17 cellular contexts compared by ENCODE assay signal in genomic region chr14:64970041-64970440, GRCh38. TPM values are rescaled to one million over a fixed set of nuclear protein-coding genes. Genes with fewer than 3 reads are reported as not detected.
A peak's percentile ranks its signal among the peaks of the same experiment; 100 is the strongest.
DNase-seq lines count a peak whose midpoint lies in the region; ATAC-seq and TF ChIP-seq lines count a peak whose summit lies in the region.
"Had no signal": no experiment of that assay in that cellular context is flagged by ENCODE, and none has a peak within 500 bp of the region (broad histone marks: within the 10 kb centered on the region; RNA-seq: fewer than 3 reads in every experiment).

No MANE protein-coding gene starts in this region.

- H3K4me3 ChIP-seq in mucosa of rectum (ENCODE audit: low read length in 2 of 2) = peak overlapping the region in 1 of 2 donors; percentile 71
- no peak overlapping the region for H3K4me3 ChIP-seq in transverse colon
- H3K4me3 ChIP-seq in WERI-Rb-1 (ENCODE audit: low read depth, low read length) = no peak overlapping the region
- H3K4me3 ChIP-seq: MG63, tibial nerve had no signal

- no peaks in the 10 kb centered on the region for H3K27me3 Mint-ChIP-seq in activated naive CD8-positive, alpha-beta T cell
- no peaks in the 10 kb centered on the region for H3K27me3 Mint-ChIP-seq in activated naive CD8-positive, alpha-beta T cell treated with anti-CD3 and anti-CD28 coated beads for 36 hours

- peak overlapping the region; percentile 62 for H3K4me3 Mint-ChIP-seq in activated naive CD8-positive, alpha-beta T cell
- no peak overlapping the region for H3K4me3 Mint-ChIP-seq in activated naive CD8-positive, alpha-beta T cell treated with anti-CD3 and anti-CD28 coated beads for 36 hours

- TF ChIP-seq EP300 in transverse colon (IDR thresholded peaks at IDR 0.05; ENCODE audit: low read depth) = no peak

- intact Hi-C loops in transverse colon (cut with DNase I; ENCODE audit: low total_unique reads) = no loop called here

- peak overlapping the region; percentile 50 to 61 for H3K27ac ChIP-seq in mucosa of rectum (ENCODE audit: low read depth in 2 of 2, low read length in 2 of 2)
- H3K27ac ChIP-seq in transverse colon = peak overlapping the region; percentile 51 to 83 (median 68)
- no peak overlapping the region for H3K27ac ChIP-seq in WERI-Rb-1
- H3K27ac ChIP-seq: tibial nerve had no signal

- TF ChIP-seq CTCF in transverse colon (IDR thresholded peaks at IDR 0.05) (no peak), WERI-Rb-1 (IDR thresholded peaks at IDR 0.05; ENCODE audit: low read depth, low read length) (no peak)

- ATAC-seq in HG02642 (IDR thresholded peaks at IDR 0.05; ENCODE audit: poor library complexity, unreplicated experiment) = no peak

- WGBS in transverse colon (ENCODE audit: low coverage in 1 of 2), 2 donors = 31 to 54% methylated on average over 3 of the region's 3 CpGs

- H3K9me3 ChIP-seq in mucosa of rectum (ENCODE audit: control insufficient read depth in 2 of 2, low read length in 2 of 2) (no peaks in the 10 kb centered on the region), transverse colon (no peaks in the 10 kb centered on the region), WERI-Rb-1 (ENCODE audit: severe bottlenecking) (no peaks in the 10 kb centered on the region)
- H3K9me3 ChIP-seq: MG63, tibial nerve had no signal

- peak; percentile 44 for TF ChIP-seq POLR2A in transverse colon (IDR thresholded peaks at IDR 0.05)

- H3K36me3 Mint-ChIP-seq in activated naive CD8-positive, alpha-beta T cell = peaks cover 2% of the 10 kb centered on the region
- no peaks in the 10 kb centered on the region for H3K36me3 Mint-ChIP-seq in activated naive CD8-positive, alpha-beta T cell treated with anti-CD3 and anti-CD28 coated beads for 36 hours

- peak overlapping the region in 1 of 2 donors; percentile 21 for H3K9ac ChIP-seq in mucosa of rectum (ENCODE audit: low read depth in 1 of 2, low read length in 2 of 2)

- H3K36me3 ChIP-seq in mucosa of rectum (ENCODE audit: control insufficient read depth in 2 of 2, insufficient read depth in 2 of 2, low read length in 2 of 2) = no peaks in the 10 kb centered on the region
- H3K36me3 ChIP-seq in transverse colon = no peaks in the 10 kb centered on the region
- H3K36me3 ChIP-seq in WERI-Rb-1 = no peaks in the 10 kb centered on the region
- H3K36me3 ChIP-seq: MG63 had no signal

- peak overlapping the region; percentile 8 for H3K27ac Mint-ChIP-seq in activated naive CD8-positive, alpha-beta T cell
- H3K27ac Mint-ChIP-seq in activated naive CD8-positive, alpha-beta T cell treated with anti-CD3 and anti-CD28 coated beads for 36 hours = no peak overlapping the region

- H3K27me3 ChIP-seq in mucosa of rectum (ENCODE audit: control insufficient read depth in 2 of 2, insufficient read depth in 2 of 2, low read length in 2 of 2) (peaks cover 0 to 3% of the 10 kb centered on the region in 2 donors), transverse colon (no peaks in the 10 kb centered on the region), WERI-Rb-1 (ENCODE audit: insufficient read depth, low read depth, severe bottlenecking) (no peaks in the 10 kb centered on the region)
- H3K27me3 ChIP-seq: MG63 had no signal

- no peaks in the 10 kb centered on the region for H3K9me3 Mint-ChIP-seq in activated naive CD8-positive, alpha-beta T cell (ENCODE audit: low read depth)
- no peaks in the 10 kb centered on the region for H3K9me3 Mint-ChIP-seq in activated naive CD8-positive, alpha-beta T cell treated with anti-CD3 and anti-CD28 coated beads for 36 hours

- H3K4me1 Mint-ChIP-seq in activated naive CD8-positive, alpha-beta T cell (ENCODE audit: low read depth) = peaks cover 8% of the 10 kb centered on the region
- peaks cover 10% of the 10 kb centered on the region for H3K4me1 Mint-ChIP-seq in activated naive CD8-positive, alpha-beta T cell treated with anti-CD3 and anti-CD28 coated beads for 36 hours

- in situ Hi-C loops in transverse colon (cut with MboI; ENCODE audit: low pct_ligation_motif_present in 1 of 4, low pct_unique_long_range_greater_than_20kb in 1 of 4, low sequenced_read_pairs in 3 of 4) = no loop called here

- DNase-seq in activated naive CD8-positive, alpha-beta T cell treated with anti-CD3 and anti-CD28 coated beads for 36 hours = no peak
- peak; percentile 34 for DNase-seq in UCSD-AML1 (lab: John Stamatoyannopoulos, UW; ENCODE audit: unreplicated experiment)
- DNase-seq in transverse colon = peak; percentile 29
- DNase-seq in NCI-H187 treated with DMSO at 0.1 percent for 48 hours (lab: John Stamatoyannopoulos, UW) = no peak
- DNase-seq in WERI-Rb-1 = no peak
- DNase-seq: aorta; DMS 273 treated with DMSO at 0.1 percent for 48 hours; left cardiac atrium; MG63; NCI-H2171; right cardiac atrium; SHP77 treated with DMSO at 0.1 percent for 48 hours; stimulated activated CD4-positive, alpha-beta T cell treated with anti-CD3 and anti-CD28 coated beads, Interleukin-4, amount 100 ng/mL, for 24 hours had no signal

- H3K4me1 ChIP-seq in mucosa of rectum (ENCODE audit: control insufficient read depth in 2 of 2, insufficient read depth in 2 of 2, low read length in 2 of 2) (peaks cover 17% of the 10 kb centered on the region in 2 donors), transverse colon (peaks cover 0 to 31% (median 21%) of the 10 kb centered on the region in 4 donors)

RNA-seq across cellular contexts. Expression of gene RAB15, which starts 2.1 kb away (rescaled TPM):
- total RNA-seq in activated naive CD8-positive, alpha-beta T cell treated with anti-CD3 and anti-CD28 coated beads for 36 hours = 1 to 10 TPM; 3.4 TPM
- total RNA-seq in transverse colon = 10 to 100 TPM; 11.6 to 50.9 (median 19.4) TPM

RNA-seq across cellular contexts. Expression of gene FNTB, which starts 16.7 kb away (rescaled TPM):
- 10 to 100 TPM; 14.0 to 14.3 TPM for total RNA-seq in activated naive CD8-positive, alpha-beta T cell treated with anti-CD3 and anti-CD28 coated beads for 36 hours
- total RNA-seq in transverse colon = 10 to 100 TPM in 3 of 4 donors, 1 to 10 TPM in 1; 6.5 to 77.2 (median 12.7) TPM

RNA-seq across cellular contexts. Expression of gene GPX2, which starts 27.5 kb away (rescaled TPM):
- total RNA-seq in activated naive CD8-positive, alpha-beta T cell treated with anti-CD3 and anti-CD28 coated beads for 36 hours = not detected
- total RNA-seq in transverse colon = 100 to 1,000 TPM in 3 of 4 donors, 1 to 10 TPM in 1; 7.9 to 292 (median 204) TPM
- total RNA-seq: aorta, left cardiac atrium, right cardiac atrium, tibial nerve had no signal

RNA-seq across cellular contexts. Expression of gene CHURC1, which starts 55.8 kb away (rescaled TPM):
- total RNA-seq in activated naive CD8-positive, alpha-beta T cell treated with anti-CD3 and anti-CD28 coated beads for 36 hours = 10 to 100 TPM; 49.8 to 59.2 TPM
- 100 to 1,000 TPM in 2 of 4 donors, 10 to 100 TPM in 2; 26.5 to 104 (median 78.6) TPM for total RNA-seq in transverse colon

Comparison
In these comparisons a context has a peak if more than half of its experiments do, and no peak if none do; other contexts are left out.
1. DNase-seq: peak in UCSD-AML1 (single experiment) and transverse colon (single experiment); none in activated naive CD8-positive, alpha-beta T cell treated with anti-CD3 and anti-CD28 coated beads for 36 hours (single experiment), NCI-H187 treated with DMSO at 0.1 percent for 48 hours (single experiment) and WERI-Rb-1 (single experiment).
2. RNA of gene GPX2, which starts 27.5 kb away (total RNA-seq): 7.9 to 292 TPM in transverse colon; not detected in activated naive CD8-positive, alpha-beta T cell treated with anti-CD3 and anti-CD28 coated beads for 36 hours; every median in the first group is over 4 times any median in the second.